Comparison of ENCODE assay signal across 8 cellular contexts in the genomic region with DNA sequence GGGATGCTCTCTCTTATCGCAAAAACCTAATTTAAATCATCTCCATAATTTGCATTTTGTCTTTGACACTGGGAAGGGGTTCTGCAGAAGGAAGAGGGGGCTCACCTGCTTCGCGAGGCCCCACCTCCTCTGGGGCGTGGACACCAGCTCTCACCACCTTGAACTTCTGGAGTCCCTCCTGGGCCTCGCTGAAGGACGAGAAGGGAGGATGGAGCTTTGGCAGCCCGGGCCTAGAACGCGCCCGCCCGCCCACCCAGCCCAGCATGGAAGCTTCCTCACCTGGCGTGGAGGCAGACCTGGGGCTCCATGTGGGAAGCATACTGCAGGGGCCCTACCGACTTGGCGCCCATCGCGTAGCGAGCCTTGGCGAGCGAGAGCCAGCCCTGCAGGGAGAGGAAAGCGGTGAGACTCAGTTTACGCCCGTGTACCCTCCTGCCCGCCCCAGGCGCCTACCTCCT. TPM values are rescaled to one million over a fixed set of nuclear protein-coding genes. Genes with fewer than 3 reads are reported as not detected.
A peak's percentile ranks its signal among the peaks of the same experiment; 100 is the strongest.
DNase-seq lines count a peak whose midpoint lies in the region; ATAC-seq, FAIRE-seq and TF ChIP-seq lines count a peak whose summit lies in the region.

No MANE protein-coding gene starts in this region.

- FAIRE-seq in pancreas (lab: Jason Lieb, UNC), result no peak

- H3K4me3 ChIP-seq in SU-DHL-6 (ENCODE audit: insufficient read depth, low read length, poor library complexity, severe bottlenecking), result peak overlapping the region; percentile 67
- peak overlapping the region; percentile 70 to 94 (median 84) for H3K4me3 ChIP-seq in esophagus squamous epithelium
- peak overlapping the region; percentile 59 to 85 (median 72) for H3K4me3 ChIP-seq in pancreas

- H3K9ac ChIP-seq in SU-DHL-6 (ENCODE audit: low read length), result peak overlapping the region; percentile 76

- no peaks in the 10 kb centered on the region for H3K27me3 ChIP-seq in SU-DHL-6 (ENCODE audit: low read length)
- H3K27me3 ChIP-seq in esophagus squamous epithelium, result no peaks in the 10 kb centered on the region
- H3K27me3 ChIP-seq in pancreas, result no peaks in the 10 kb centered on the region

- no peaks in the 10 kb centered on the region for H3F3A ChIP-seq in SU-DHL-6 (ENCODE audit: insufficient read depth)

- no peak for TF ChIP-seq POLR2A in esophagus squamous epithelium (IDR thresholded peaks at IDR 0.05)

- H3K4me1 ChIP-seq in esophagus squamous epithelium (peaks cover 20 to 46% (median 21%) of the 10 kb centered on the region in 3 donors), pancreas (peaks cover 0 to 10% (median 0%) of the 10 kb centered on the region in 3 donors)

- H3K4me2 ChIP-seq in SU-DHL-6 (ENCODE audit: low read depth, low read length, poor library complexity, severe bottlenecking), result peak overlapping the region; percentile 87

- peak overlapping the region; percentile 87 for H2AFZ ChIP-seq in SU-DHL-6 (ENCODE audit: low read depth, low read length, severe bottlenecking)

- H3K9me2 ChIP-seq in SU-DHL-6 (replicated peaks; ENCODE audit: insufficient read depth, low read length), result no peaks in the 10 kb centered on the region

- peak overlapping the region; percentile 82 for H3K27ac ChIP-seq in SU-DHL-6 (ENCODE audit: low read depth, low read length)
- H3K27ac ChIP-seq in esophagus squamous epithelium, result peak overlapping the region; percentile 85 to 96 (median 95)
- H3K27ac ChIP-seq in pancreas, result peak overlapping the region; percentile 66 to 88 (median 72)

- H3K9me3 ChIP-seq in SU-DHL-6 (ENCODE audit: insufficient read depth, low read length), result no peaks in the 10 kb centered on the region
- no peaks in the 10 kb centered on the region for H3K9me3 ChIP-seq in esophagus squamous epithelium
- H3K9me3 ChIP-seq in pancreas, result no peaks in the 10 kb centered on the region

- WGBS in esophagus squamous epithelium, 2 donors, result 0 to 4% methylated on average over 3 to 5 of the region's 24 CpGs
- 1 to 2% methylated on average over 20 to 24 of the region's 24 CpGs for WGBS in pancreas, 2 donors

- no peak for TF ChIP-seq CTCF in SU-DHL-6 (IDR thresholded peaks at IDR 0.05; ENCODE audit: insufficient read depth, low read length, poor library complexity, severe bottlenecking)
- no peak for TF ChIP-seq CTCF in esophagus squamous epithelium (IDR thresholded peaks at IDR 0.05)
- TF ChIP-seq CTCF in pancreas (IDR thresholded peaks at IDR 0.05), result no peak

- ATAC-seq in GM18868 (IDR thresholded peaks at IDR 0.05; ENCODE audit: unreplicated experiment), result peak; percentile 1
- ATAC-seq in HG02884 (IDR thresholded peaks at IDR 0.05; ENCODE audit: unreplicated experiment), result peak; percentile 2
- ATAC-seq in pancreas, result peak; percentile 1 to 2 (median 1)
- no peak for ATAC-seq in GM18861 (IDR thresholded peaks at IDR 0.05; ENCODE audit: unreplicated experiment)
- no peak for ATAC-seq in GM21367 (IDR thresholded peaks at IDR 0.05; ENCODE audit: unreplicated experiment)

- H3K36me3 ChIP-seq in SU-DHL-6 (ENCODE audit: low read length), result no peaks in the 10 kb centered on the region
- H3K36me3 ChIP-seq in esophagus squamous epithelium, result peaks cover 17 to 61% (median 22%) of the 10 kb centered on the region in 3 donors
- H3K36me3 ChIP-seq in pancreas, result peaks cover 0 to 33% (median 23%) of the 10 kb centered on the region in 3 donors

- intact Hi-C loops in esophagus squamous epithelium (cut with DNase I), result loop anchor here (5.0 kb wide), 1 partner anchor 159 kb away; a partner anchor contains a TSS
- intact Hi-C loops in pancreas (cut with DNase I), result no loop called here

- no peaks in the 10 kb centered on the region for H4K20me1 ChIP-seq in SU-DHL-6 (ENCODE audit: low read depth, low read length)

- DNase-seq in esophagus squamous epithelium (lab: John Stamatoyannopoulos, UW) (no peak), pancreas (no peak), NOMO-1 treated with dmso at 0.1 percent for 144 hours (lab: John Stamatoyannopoulos, UW; ENCODE audit: unreplicated experiment) (no peak)

- H3K79me2 ChIP-seq in SU-DHL-6 (ENCODE audit: insufficient read depth, low read length), result peaks cover 24% of the 10 kb centered on the region

RNA-seq across cellular contexts. Expression of a gene that starts 1.1 kb away (rescaled TPM):
- 100 to 1,000 TPM in 2 of 4 donors, 10 to 100 TPM in 2; 69.2 to 112 (median 91.2) TPM for total RNA-seq in esophagus squamous epithelium
- total RNA-seq in pancreas, result 10 to 100 TPM; 46.8 to 75.7 (median 54.7) TPM
- polyA plus RNA-seq in pancreas, result 10 to 100 TPM; 83.6 to 84.7 TPM

RNA-seq across cellular contexts. Expression of a gene that starts 14.3 kb away (rescaled TPM):
- total RNA-seq in esophagus squamous epithelium, result 10 to 100 TPM; 26.8 to 43.6 (median 35.5) TPM
- total RNA-seq in pancreas, result 10 to 100 TPM; 37.0 to 60.8 (median 40.9) TPM
- 10 to 100 TPM; 65.7 to 87.0 TPM for polyA plus RNA-seq in pancreas

Comparison
In these comparisons a context has a peak if more than half of its experiments do, and no peak if none do; other contexts are left out.
1. ATAC-seq: peak in GM18868 (single experiment), HG02884 (single experiment) and pancreas (4 of 4); none in GM18861 (single experiment) and GM21367 (single experiment).
2. Peak in every context shown above with its lines, with median percentiles within 50 percentile points of each other: H3K27ac ChIP-seq and H3K4me3 ChIP-seq.